In the genomic region with DNA sequence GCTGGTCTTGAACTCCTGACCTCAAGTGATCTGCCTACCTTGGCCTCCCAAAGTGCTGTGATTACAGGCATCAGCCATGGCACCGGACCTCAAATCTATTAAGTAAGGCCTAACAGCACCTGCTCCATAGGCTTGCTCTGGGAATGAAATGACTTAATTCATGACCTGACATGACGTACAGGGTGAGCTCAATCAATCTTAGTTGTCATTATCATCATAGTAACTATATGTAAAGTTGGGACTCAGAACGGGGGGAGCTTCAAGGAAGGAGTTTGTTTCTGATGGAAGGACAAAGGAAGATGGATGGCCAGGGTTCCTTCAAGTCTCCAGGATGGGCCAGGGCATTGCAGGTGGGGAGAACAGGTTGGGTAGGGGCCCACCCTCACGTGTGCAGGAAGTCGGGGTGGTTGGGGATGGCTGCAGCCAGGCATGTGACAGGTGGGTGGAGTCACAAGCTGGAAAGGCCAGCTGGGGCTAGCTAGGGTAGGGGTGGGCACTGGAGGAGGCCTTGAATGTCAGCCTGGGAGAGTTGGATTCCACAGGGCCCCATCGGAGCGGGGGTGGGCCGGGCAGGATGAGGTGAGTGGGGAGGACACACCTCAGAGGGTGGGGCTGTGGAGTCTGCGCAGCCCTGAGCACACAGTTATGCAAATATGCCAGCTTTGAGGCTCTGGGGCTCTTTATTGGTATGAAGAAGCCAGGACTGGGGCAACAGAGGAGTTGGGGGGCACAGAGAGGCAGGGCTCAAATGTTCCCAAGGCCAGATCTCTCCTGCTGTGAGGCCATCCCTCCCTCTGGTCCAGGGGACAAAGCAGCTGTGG, we compare ENCODE assay signal across 28 cellular contexts. TPM values are rescaled to one million over a fixed set of nuclear protein-coding genes. Genes with fewer than 3 reads are reported as not detected.
A peak's percentile ranks its signal among the peaks of the same experiment; 100 is the strongest.
DNase-seq lines count a peak whose midpoint lies in the region; ATAC-seq, FAIRE-seq and TF ChIP-seq lines count a peak whose summit lies in the region.
"Had no signal": no experiment of that assay in that cellular context is flagged by ENCODE, and none has a peak within 500 bp of the region (broad histone marks: within the 10 kb centered on the region; RNA-seq: fewer than 3 reads in every experiment).

No MANE protein-coding gene starts in this region.

- H3K27ac Mint-ChIP-seq in astrocyte (ENCODE audit: unreplicated experiment), result peak overlapping the region; percentile 1
- H3K27ac Mint-ChIP-seq in glutamatergic neuron (ENCODE audit: unreplicated experiment), result peak overlapping the region; percentile 49
- peak overlapping the region; percentile 71 for H3K27ac Mint-ChIP-seq in stimulated activated effector memory CD8-positive, alpha-beta T cell treated with anti-CD3 and anti-CD28 coated beads, Interleukin-12 subunit alpha, Interleukin-12 subunit beta, amount 100 ng/mL, for 72 hours
- H3K27ac Mint-ChIP-seq: stimulated activated naive CD8-positive, alpha-beta T cell treated with anti-CD3 and anti-CD28 coated beads, Interleukin-15, Interleukin-2, amounts not matched to agents 100 ng/mL and 50 ng/mL, for 24 hours had no signal

- in situ Hi-C loops in HAP-1 (cut with MboI; ENCODE audit: low sequenced_read_pairs), result no loop called here

- TF ChIP-seq CTCF in astrocyte (IDR thresholded peaks at IDR 0.05; ENCODE audit: insufficient read depth, low read depth, low read length) (no peak), glutamatergic neuron (IDR thresholded peaks at IDR 0.05; ENCODE audit: partially characterized antibody, unreplicated experiment) (no peak)

- H3K4me1 Mint-ChIP-seq in astrocyte (ENCODE audit: low read depth, unreplicated experiment) (peaks cover 9% of the 10 kb centered on the region), glutamatergic neuron (ENCODE audit: low read depth, unreplicated experiment) (peaks cover 57% of the 10 kb centered on the region)
- H3K4me1 Mint-ChIP-seq in stimulated activated effector memory CD8-positive, alpha-beta T cell treated with anti-CD3 and anti-CD28 coated beads, Interleukin-12 subunit alpha, Interleukin-12 subunit beta, amount 100 ng/mL, for 72 hours, result peaks cover 24% of the 10 kb centered on the region

- no peaks in the 10 kb centered on the region for H3K27me3 ChIP-seq in astrocyte (ENCODE audit: insufficient read depth, low read length)
- H3K27me3 ChIP-seq in HAP-1 (ENCODE audit: low read depth), result no peaks in the 10 kb centered on the region
- H3K27me3 ChIP-seq: adrenal gland, heart right ventricle, Peyer's patch, right lobe of liver, tibial artery had no signal

- H3K36me3 Mint-ChIP-seq in astrocyte (ENCODE audit: low read depth, unreplicated experiment) (peaks cover 23% of the 10 kb centered on the region), glutamatergic neuron (ENCODE audit: unreplicated experiment) (peaks cover 9% of the 10 kb centered on the region)
- no peaks in the 10 kb centered on the region for H3K36me3 Mint-ChIP-seq in stimulated activated effector memory CD8-positive, alpha-beta T cell treated with anti-CD3 and anti-CD28 coated beads, Interleukin-12 subunit alpha, Interleukin-12 subunit beta, amount 100 ng/mL, for 72 hours

- peaks cover 16% of the 10 kb centered on the region for H3K79me2 ChIP-seq in astrocyte (ENCODE audit: insufficient read depth, low read length)

- H3K4me3 ChIP-seq in astrocyte (ENCODE audit: insufficient read depth, low read depth, low read length) (no peak overlapping the region), HAP-1 (no peak overlapping the region)
- H3K4me3 ChIP-seq: adrenal gland, heart right ventricle, Peyer's patch, right lobe of liver, tibial artery had no signal

- H3K4me3 Mint-ChIP-seq in astrocyte (ENCODE audit: unreplicated experiment) (no peak overlapping the region), glutamatergic neuron (ENCODE audit: unreplicated experiment) (no peak overlapping the region)
- H3K4me3 Mint-ChIP-seq in stimulated activated effector memory CD8-positive, alpha-beta T cell treated with anti-CD3 and anti-CD28 coated beads, Interleukin-12 subunit alpha, Interleukin-12 subunit beta, amount 100 ng/mL, for 72 hours, result no peak overlapping the region
- H3K4me3 Mint-ChIP-seq: nephron progenitor cell; stimulated activated naive CD8-positive, alpha-beta T cell treated with anti-CD3 and anti-CD28 coated beads, Interleukin-15, Interleukin-2, amounts not matched to agents 100 ng/mL and 50 ng/mL, for 24 hours had no signal

- no peak overlapping the region for H2AFZ ChIP-seq in astrocyte (ENCODE audit: low read depth, low read length)

- H3K4me1 ChIP-seq in astrocyte (ENCODE audit: insufficient read depth, low read length), result peaks cover 37% of the 10 kb centered on the region
- no peaks in the 10 kb centered on the region for H3K4me1 ChIP-seq in HAP-1
- H3K4me1 ChIP-seq: right lobe of liver had no signal

- H3K27ac ChIP-seq in astrocyte (ENCODE audit: low read depth, low read length), result no peak overlapping the region
- H3K27ac ChIP-seq: Peyer's patch, right lobe of liver, tibial artery had no signal

- H3K4me2 ChIP-seq in astrocyte (ENCODE audit: low read length), result no peak overlapping the region

- no peak for ATAC-seq in stimulated activated effector memory CD8-positive, alpha-beta T cell treated with anti-CD3 and anti-CD28 coated beads, Interleukin-12 subunit alpha, Interleukin-12 subunit beta, amount 100 ng/mL, for 72 hours
- ATAC-seq: activated CD4-positive, CD25-positive, alpha-beta regulatory T cell treated with anti-CD3 and anti-CD28 coated beads, Interleukin-2, amount 50 U/mL, for 24 hours; heart right ventricle; left lobe of liver had no signal

- no peak for FAIRE-seq in astrocyte (lab: Jason Lieb, UNC)
- FAIRE-seq: bronchial epithelial cell, endothelial cell of umbilical vein, GM12892 had no signal

- no peak overlapping the region for H3K9ac ChIP-seq in astrocyte (ENCODE audit: low read length)

- H3K27me3 Mint-ChIP-seq in astrocyte (ENCODE audit: low read depth, unreplicated experiment) (no peaks in the 10 kb centered on the region), glutamatergic neuron (ENCODE audit: unreplicated experiment) (peaks cover 9% of the 10 kb centered on the region)
- H3K27me3 Mint-ChIP-seq: IgD-negative memory B cell; stimulated activated naive CD8-positive, alpha-beta T cell treated with anti-CD3 and anti-CD28 coated beads, Interleukin-15, Interleukin-2, amounts not matched to agents 100 ng/mL and 50 ng/mL, for 24 hours had no signal

- H4K20me1 ChIP-seq in astrocyte (ENCODE audit: insufficient read depth, low read length), result peaks cover 5% of the 10 kb centered on the region

- DNase-seq in NCI-H526 treated with DMSO at 0.1 percent for 48 hours (lab: John Stamatoyannopoulos, UW) (peak; percentile 36), astrocyte (ENCODE audit: low read depth) (no peak), glutamatergic neuron (no peak), NCI-H1105 treated with DMSO at 0.1 percent for 48 hours (lab: John Stamatoyannopoulos, UW) (no peak), HAP-1 (ENCODE audit: low spot score in 2 of 2) (no peak), A172 (ENCODE audit: low spot score) (no peak)
- DNase-seq in stimulated activated effector memory CD8-positive, alpha-beta T cell treated with anti-CD3 and anti-CD28 coated beads, Interleukin-12 subunit alpha, Interleukin-12 subunit beta, amount 100 ng/mL, for 72 hours (ENCODE audit: low spot score in 2 of 2), result no peak
- DNase-seq: activated gamma-delta T cell treated with Interleukin-2 at 50 U/mL for 16 hours; activated T-cell treated with anti-CD3 and anti-CD28 coated beads, Interleukin-2, amount 50 U/mL, for 1 hour; adrenal gland; cortex of kidney; heart right ventricle; NCI-H1417 treated with DMSO at 0.1 percent for 48 hours; NCI-H2107; nephron progenitor cell; NK-92 treated with Interleukin-12 subunit alpha and Interleukin-12 subunit beta, amount 100 ng/mL, for 24 hours; Peyer's patch; right lobe of liver; SIG-M5; SW 1271 had no signal

- H3K9me3 Mint-ChIP-seq in astrocyte (ENCODE audit: unreplicated experiment) (no peaks in the 10 kb centered on the region), glutamatergic neuron (ENCODE audit: unreplicated experiment) (peaks cover 20% of the 10 kb centered on the region)
- no peaks in the 10 kb centered on the region for H3K9me3 Mint-ChIP-seq in stimulated activated effector memory CD8-positive, alpha-beta T cell treated with anti-CD3 and anti-CD28 coated beads, Interleukin-12 subunit alpha, Interleukin-12 subunit beta, amount 100 ng/mL, for 72 hours
- H3K9me3 Mint-ChIP-seq: stimulated activated naive CD8-positive, alpha-beta T cell treated with anti-CD3 and anti-CD28 coated beads, Interleukin-15, Interleukin-2, amounts not matched to agents 100 ng/mL and 50 ng/mL, for 24 hours had no signal

- H3K9me3 ChIP-seq in astrocyte (ENCODE audit: insufficient read depth, low read depth, low read length) (no peaks in the 10 kb centered on the region), HAP-1 (no peaks in the 10 kb centered on the region)
- H3K9me3 ChIP-seq: adrenal gland, heart right ventricle, Peyer's patch, right lobe of liver, tibial artery had no signal

- no peaks in the 10 kb centered on the region for H3K36me3 ChIP-seq in astrocyte (ENCODE audit: insufficient read depth, low read length)
- H3K36me3 ChIP-seq in HAP-1 (replicated peaks), result no peaks in the 10 kb centered on the region
- H3K36me3 ChIP-seq: adrenal gland, Peyer's patch, right lobe of liver had no signal

RNA-seq across cellular contexts. Expression of gene TRIM62, which starts 9.6 kb away (rescaled TPM):
- total RNA-seq in astrocyte (10.8 and 11.5 TPM in 2 replicates), glutamatergic neuron (ENCODE audit: unreplicated experiment) (95.7 TPM)
- total RNA-seq in A172 (2014; rRNA removed; shearing (Covaris generic)), result 1.00 and 1.4 TPM in 2 replicates

Comparison
In these comparisons a context has a peak if more than half of its experiments do, and no peak if none do; other contexts are left out.
1. H3K27ac Mint-ChIP-seq: peak in every context shown above with its lines; median percentile 71 in stimulated activated effector memory CD8-positive, alpha-beta T cell treated with anti-CD3 and anti-CD28 coated beads, Interleukin-12 subunit alpha, Interleukin-12 subunit beta, amount 100 ng/mL, for 72 hours; 49 in glutamatergic neuron; 1 in astrocyte.